Comparison of ENCODE assay signal across 8 cellular contexts in the genomic region with DNA sequence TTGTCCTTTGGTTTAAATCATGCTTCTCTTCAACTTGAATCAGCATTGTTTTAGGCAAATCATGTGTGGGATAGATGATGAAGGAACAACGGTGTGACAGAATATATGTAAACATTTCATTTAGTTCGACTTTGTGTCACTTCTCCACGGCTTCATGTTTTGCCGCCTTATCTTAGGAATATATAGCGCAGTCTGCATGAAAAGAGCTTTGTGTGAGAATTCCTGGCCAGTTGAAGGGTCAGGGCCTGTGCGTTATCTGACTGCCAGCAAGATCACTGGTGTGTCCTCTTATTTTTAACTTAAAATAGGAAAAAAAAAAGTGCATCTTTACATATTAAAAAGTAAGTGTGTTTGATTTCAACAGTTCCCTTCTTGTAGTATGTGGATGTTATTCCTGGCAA.
DNase-seq lines count a peak whose midpoint lies in the region; ATAC-seq and TF ChIP-seq lines count a peak whose summit lies in the region.

No MANE protein-coding gene starts in this region.

- peak overlapping the region; percentile 63 for H3K27ac ChIP-seq in AG04450 (ENCODE audit: low read depth, low read length)
- peak overlapping the region; percentile 57 to 95 (median 86) for H3K27ac ChIP-seq in dorsolateral prefrontal cortex
- H3K27ac ChIP-seq in muscle layer of duodenum (ENCODE audit: low read length): peak overlapping the region; percentile 88

- DNase-seq in AG04450 (ENCODE audit: low read depth, low spot score) (no peak), dorsolateral prefrontal cortex (no peak), SW480 (ENCODE audit: low spot score) (no peak), mucosa of gallbladder (ENCODE audit: low spot score) (no peak)
- no peak for DNase-seq in stimulated activated CD4-positive, alpha-beta T cell treated with anti-CD3 and anti-CD28 coated beads, Interleukin-1b, Interleukin-23, amount 100 ng/mL, for 48 hours

- POLR2A ChIA-PET in AG04450 (lab: Yijun Ruan, JAX): interaction anchor here (1.9 kb wide), 1 partner anchor 78 kb away, joined by 10 read pairs; no protein-coding TSS in a partner anchor

- H3K4me1 ChIP-seq in muscle layer of duodenum (ENCODE audit: control insufficient read depth in 1 of 2, insufficient read depth in 2 of 2, low read length in 2 of 2): no peaks in the 10 kb centered on the region

- intact Hi-C loops in dorsolateral prefrontal cortex (cut with DNase I): loop anchor here (2.0 to 10.0 kb wide), 3 partner anchors 110 to 136 kb away; no protein-coding TSS in a partner anchor

- ATAC-seq in HG03432 (IDR thresholded peaks at IDR 0.05; ENCODE audit: unreplicated experiment): peak; percentile 18
- ATAC-seq in HG02870 (IDR thresholded peaks at IDR 0.05; ENCODE audit: unreplicated experiment): no peak

- H3K9me3 ChIP-seq in AG04450 (ENCODE audit: control insufficient read depth, insufficient read depth, low read length) (no peaks in the 10 kb centered on the region), muscle layer of duodenum (ENCODE audit: control insufficient read depth in 1 of 2, low read length in 2 of 2) (no peaks in the 10 kb centered on the region)

- H3K27me3 ChIP-seq in AG04450 (ENCODE audit: control insufficient read depth, insufficient read depth, low read length) (no peaks in the 10 kb centered on the region), dorsolateral prefrontal cortex (no peaks in the 10 kb centered on the region), muscle layer of duodenum (ENCODE audit: low read depth, low read length) (no peaks in the 10 kb centered on the region)

- CTCF ChIA-PET in AG04450 (lab: Charles Lee): interaction anchor here (1.3 to 1.4 kb wide), 2 partner anchors 113 to 136 kb away, joined by 6 read pairs; no protein-coding TSS in a partner anchor

- TF ChIP-seq CTCF in AG04450 (IDR thresholded peaks at IDR 0.05; ENCODE audit: low read depth, low read length): no peak
- TF ChIP-seq CTCF in dorsolateral prefrontal cortex (IDR thresholded peaks at IDR 0.05 in 54 of 56, conservative IDR thresholded peaks at IDR 0.05 in 2 of 56; ENCODE audit: low read depth in 1 of 56, partially characterized antibody in 56 of 56): no peak

- peak overlapping the region; percentile 60 for H3K4me3 ChIP-seq in AG04450 (ENCODE audit: low read depth, low read length)
- peak overlapping the region; percentile 33 to 75 (median 56) for H3K4me3 ChIP-seq in dorsolateral prefrontal cortex
- H3K4me3 ChIP-seq in muscle layer of duodenum (ENCODE audit: low read depth in 1 of 2, low read length in 2 of 2): peak overlapping the region; percentile 60 to 69

- H3K36me3 ChIP-seq in muscle layer of duodenum (ENCODE audit: control insufficient read depth in 1 of 2, insufficient read depth in 2 of 2, low read length in 2 of 2): no peaks in the 10 kb centered on the region
